ENCODE assay signal across 29 cellular contexts in the genomic region with DNA sequence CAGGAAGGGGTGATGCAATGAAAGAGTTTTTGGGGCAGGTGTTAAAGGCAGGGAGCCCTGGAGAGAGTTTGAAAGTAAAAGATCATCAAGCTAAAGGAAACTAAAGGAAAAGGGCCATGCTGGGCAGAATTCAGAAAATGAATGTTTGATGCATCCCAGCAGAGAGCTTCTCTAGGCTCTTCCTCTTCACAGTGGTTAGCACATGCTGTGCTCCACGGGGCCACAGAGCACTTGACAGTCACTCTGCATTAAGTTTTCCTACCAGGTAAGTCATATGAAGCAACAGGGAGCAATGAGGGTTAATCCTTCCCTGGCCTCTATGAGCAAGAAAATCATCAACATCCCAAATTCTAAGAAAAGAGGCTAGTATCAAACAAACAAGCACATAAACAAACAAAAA.
"Had no signal": no experiment of that assay in that cellular context is flagged by ENCODE, and none has a peak within 500 bp of the region (broad histone marks: within the 10 kb centered on the region; RNA-seq: fewer than 3 reads in every experiment).

No MANE protein-coding gene starts in this region.

- H3K27ac ChIP-seq: brain microvascular endothelial cell, cardiac muscle cell, SJSA1 had no signal

- DNase-seq: activated B cell treated with CpG ODN at 0.5 μM for 24 hours; activated CD4-positive, alpha-beta memory T cell treated with anti-CD3 and anti-CD28 coated beads, Interleukin-2, amount 10 ng/mL, durations not matched to agents 7 days and 5 days; activated CD4-positive, alpha-beta T cell treated with anti-CD3 and anti-CD28 coated beads for 1 hour; activated CD4-positive, alpha-beta T cell treated with anti-CD3 and anti-CD28 coated beads, Interleukin-2, amount 10 ng/mL, durations not matched to agents 7 days and 5 days; activated gamma-delta T cell; activated naive CD4-positive, alpha-beta T cell treated with anti-CD3 and anti-CD28 coated beads, Interleukin-2, amount 10 ng/mL, durations not matched to agents 7 days and 5 days; activated naive CD8-positive, alpha-beta T cell treated with anti-CD3 and anti-CD28 coated beads for 36 hours; activated T-cell treated with anti-CD3 and anti-CD28 coated beads for 4 hours; activated T-cell treated with anti-CD3 and anti-CD28 coated beads, Interleukin-2, amount 50 U/mL, for 48 hours; brain microvascular endothelial cell; cerebellar nuclear complex; KG1; MG63; NCI-H1105; NCI-H146; NCI-H187 treated with DMSO at 0.1 percent for 48 hours; NCI-H2081 treated with DMSO at 0.1 percent for 48 hours; NCI-H2171 treated with DMSO at 0.1 percent for 48 hours; NCI-H226; NCI-H510A treated with DMSO at 0.1 percent for 48 hours; NCI-H69; PC-3; SHP77; SW 1271 had no signal

- H3K4me3 ChIP-seq: cardiac muscle cell, MG63, SJSA1 had no signal

- H3K27ac Mint-ChIP-seq: activated B cell treated with CpG ODN at 0.5 μM for 24 hours; activated CD4-positive, alpha-beta memory T cell treated with anti-CD3 and anti-CD28 coated beads, Interleukin-2, amount 10 ng/mL, durations not matched to agents 7 days and 5 days; activated CD4-positive, alpha-beta T cell treated with anti-CD3 and anti-CD28 coated beads, Interleukin-2, amount 10 ng/mL, durations not matched to agents 7 days and 5 days; activated naive CD4-positive, alpha-beta T cell treated with anti-CD3 and anti-CD28 coated beads, Interleukin-2, amount 10 ng/mL, durations not matched to agents 7 days and 5 days; activated naive CD8-positive, alpha-beta T cell treated with anti-CD3 and anti-CD28 coated beads for 36 hours; activated T-helper 17 cell treated with anti-CD3 and anti-CD28 coated beads, Interleukin-2, amount 50 U/mL, for 72 hours; T-helper 1 cell treated with Interleukin-12 subunit alpha and Interleukin-12 subunit beta and Interleukin-4 antibody, amounts not matched to agents 30 μg/mL and 1 μg/mL, for 36 hours had no signal

- H3K4me3 Mint-ChIP-seq: activated B cell treated with CpG ODN at 0.5 μM for 24 hours; activated CD4-positive, alpha-beta memory T cell treated with anti-CD3 and anti-CD28 coated beads, Interleukin-2, amount 10 ng/mL, durations not matched to agents 7 days and 5 days; activated CD4-positive, alpha-beta T cell treated with anti-CD3 and anti-CD28 coated beads, Interleukin-2, amount 10 ng/mL, durations not matched to agents 7 days and 5 days; activated naive CD4-positive, alpha-beta T cell treated with anti-CD3 and anti-CD28 coated beads, Interleukin-2, amount 10 ng/mL, durations not matched to agents 7 days and 5 days; activated naive CD8-positive, alpha-beta T cell treated with anti-CD3 and anti-CD28 coated beads for 36 hours; activated T-helper 17 cell treated with anti-CD3 and anti-CD28 coated beads, Interleukin-2, amount 50 U/mL, for 72 hours; T-helper 1 cell treated with Interleukin-12 subunit alpha and Interleukin-12 subunit beta and Interleukin-4 antibody, amounts not matched to agents 30 μg/mL and 1 μg/mL, for 36 hours had no signal

- H3K27me3 Mint-ChIP-seq: activated B cell treated with CpG ODN at 0.5 μM for 24 hours; activated CD4-positive, alpha-beta memory T cell treated with anti-CD3 and anti-CD28 coated beads, Interleukin-2, amount 10 ng/mL, durations not matched to agents 7 days and 5 days; activated CD4-positive, alpha-beta T cell treated with anti-CD3 and anti-CD28 coated beads, Interleukin-2, amount 10 ng/mL, durations not matched to agents 7 days and 5 days; activated naive CD4-positive, alpha-beta T cell treated with anti-CD3 and anti-CD28 coated beads, Interleukin-2, amount 10 ng/mL, durations not matched to agents 7 days and 5 days; activated naive CD8-positive, alpha-beta T cell treated with anti-CD3 and anti-CD28 coated beads for 36 hours; activated T-helper 17 cell treated with anti-CD3 and anti-CD28 coated beads, Interleukin-2, amount 50 U/mL, for 72 hours had no signal

- H3K27me3 ChIP-seq: brain microvascular endothelial cell, cardiac muscle cell, MG63, SJSA1 had no signal

- H3K9me3 Mint-ChIP-seq: activated CD4-positive, alpha-beta T cell treated with anti-CD3 and anti-CD28 coated beads, Interleukin-2, amount 10 ng/mL, durations not matched to agents 7 days and 5 days had no signal

- H3K36me3 ChIP-seq: brain microvascular endothelial cell, cardiac muscle cell, MG63, SJSA1 had no signal

- H3K9me3 ChIP-seq: SJSA1 had no signal

- H3K4me1 ChIP-seq: SJSA1 had no signal

- ATAC-seq: activated T-helper 17 cell treated with anti-CD3 and anti-CD28 coated beads, Interleukin-2, amount 50 U/mL, for 72 hours; PC-3; SK-N-SH treated with all-trans-retinoic acid at 6 μM for 48 hours had no signal

- H3K36me3 Mint-ChIP-seq: activated naive CD4-positive, alpha-beta T cell treated with anti-CD3 and anti-CD28 coated beads, Interleukin-2, amount 10 ng/mL, durations not matched to agents 7 days and 5 days; activated naive CD8-positive, alpha-beta T cell treated with anti-CD3 and anti-CD28 coated beads for 36 hours had no signal

- H3K4me1 Mint-ChIP-seq: activated B cell treated with CpG ODN at 0.5 μM for 24 hours; activated CD4-positive, alpha-beta memory T cell treated with anti-CD3 and anti-CD28 coated beads, Interleukin-2, amount 10 ng/mL, durations not matched to agents 7 days and 5 days; activated CD4-positive, alpha-beta T cell treated with anti-CD3 and anti-CD28 coated beads, Interleukin-2, amount 10 ng/mL, durations not matched to agents 7 days and 5 days; activated naive CD4-positive, alpha-beta T cell treated with anti-CD3 and anti-CD28 coated beads, Interleukin-2, amount 10 ng/mL, durations not matched to agents 7 days and 5 days; activated naive CD8-positive, alpha-beta T cell treated with anti-CD3 and anti-CD28 coated beads for 36 hours; activated T-helper 17 cell treated with anti-CD3 and anti-CD28 coated beads, Interleukin-2, amount 50 U/mL, for 72 hours had no signal
